8 cellular contexts compared by ENCODE assay signal in genomic region chr1:32063261-32063681, GRCh38. TPM values are rescaled to one million over a fixed set of nuclear protein-coding genes. Genes with fewer than 3 reads are reported as not detected.
DNase-seq lines count a peak whose midpoint lies in the region; ATAC-seq and TF ChIP-seq lines count a peak whose summit lies in the region.

No MANE protein-coding gene starts in this region.

- DNase-seq in DMS79 (lab: John Stamatoyannopoulos, UW) (peak; percentile 26), HuH-7.5 (ENCODE audit: low spot score) (peak; percentile 26), RWPE1 (ENCODE audit: low spot score) (peak; percentile 55), mesenteric fat pad (ENCODE audit: low spot score) (peak; percentile 22)
- DNase-seq in activated CD4-positive, CD25-positive, alpha-beta regulatory T cell (lab: John Stamatoyannopoulos, UW) = no peak

- no peak overlapping the region for H3K4me3 ChIP-seq in ectodermal cell (ENCODE audit: insufficient read depth, low read depth, low read length)

- TF ChIP-seq CTCF in RWPE1 (conservative IDR thresholded peaks at IDR 0.05; ENCODE audit: low read depth) = peak; percentile 63

- H3K27me3 ChIP-seq in ectodermal cell (ENCODE audit: control insufficient read depth, insufficient read depth, low read length, poor library complexity, severe bottlenecking) = no peaks in the 10 kb centered on the region

- H3K9me3 ChIP-seq in ectodermal cell (ENCODE audit: control insufficient read depth, low read length) = no peaks in the 10 kb centered on the region

- POLR2A ChIA-PET in RWPE1 (lab: Yijun Ruan, JAX; ENCODE audit: low non-redundant PET) = no interaction called here

- CTCF ChIA-PET in RWPE1 (lab: Yijun Ruan, JAX) = interaction anchor here (1.1 to 1.4 kb wide), 3 partner anchors 10 to 38 kb away, joined by 3 to 6 read pairs (median 4); no protein-coding TSS in a partner anchor

- no peak for ATAC-seq in GM18868 (IDR thresholded peaks at IDR 0.05; ENCODE audit: unreplicated experiment)
- no peak for ATAC-seq in HG02623 (IDR thresholded peaks at IDR 0.05; ENCODE audit: unreplicated experiment)

- H3K27ac ChIP-seq in RWPE1 (peak overlapping the region; percentile 72), ectodermal cell (ENCODE audit: insufficient read depth, low read depth, low read length, poor library complexity, severe bottlenecking) (peak overlapping the region; percentile 86)

- 79 to 80% methylated on average over 1 of the region's 1 CpG for WGBS in ectodermal cell, 2 experiments

- peaks cover 10% of the 10 kb centered on the region for H3K4me1 ChIP-seq in ectodermal cell (ENCODE audit: control insufficient read depth, insufficient read depth, low read length)

- H3K36me3 ChIP-seq in ectodermal cell (ENCODE audit: control insufficient read depth, insufficient read depth, low read length) = peaks cover 28% of the 10 kb centered on the region

RNA-seq across cellular contexts. Expression of gene TMEM39B, which starts 9.5 kb away (rescaled TPM):
- 35.5 TPM for polyA plus RNA-seq in ectodermal cell (2013, experiment 1 of 4)
- polyA plus RNA-seq in ectodermal cell (2013, experiment 2 of 4) = 38.0 TPM
- 32.5 TPM for polyA plus RNA-seq in ectodermal cell (2013, experiment 3 of 4)
- polyA plus RNA-seq in ectodermal cell (2013, experiment 4 of 4) = 38.1 TPM
- 15.6 TPM for total RNA-seq in mesenteric fat pad

RNA-seq across cellular contexts. Expression of gene KPNA6, which starts 44.6 kb away (rescaled TPM):
- polyA plus RNA-seq in ectodermal cell (2013, experiment 1 of 4) = 53.4 TPM
- polyA plus RNA-seq in ectodermal cell (2013, experiment 2 of 4) = 63.0 TPM
- 30.4 TPM for polyA plus RNA-seq in ectodermal cell (2013, experiment 3 of 4)
- 34.2 TPM for polyA plus RNA-seq in ectodermal cell (2013, experiment 4 of 4)
- 73.7 TPM for total RNA-seq in mesenteric fat pad

RNA-seq across cellular contexts. Expression of gene KHDRBS1, which starts 49.6 kb away (rescaled TPM):
- 349 TPM for polyA plus RNA-seq in ectodermal cell (2013, experiment 1 of 4)
- 396 TPM for polyA plus RNA-seq in ectodermal cell (2013, experiment 2 of 4)
- polyA plus RNA-seq in ectodermal cell (2013, experiment 3 of 4) = 257 TPM
- polyA plus RNA-seq in ectodermal cell (2013, experiment 4 of 4) = 285 TPM
- total RNA-seq in mesenteric fat pad = 80.1 TPM

Comparison
In these comparisons a context has a peak if more than half of its experiments do, and no peak if none do; other contexts are left out.
1. DNase-seq: peak in DMS79 (single experiment), HuH-7.5 (single experiment), RWPE1 (single experiment) and mesenteric fat pad (single experiment); none in activated CD4-positive, CD25-positive, alpha-beta regulatory T cell (0 of 4).